10 cellular contexts compared by ENCODE assay signal in genomic region chr1:22075718-22076117, GRCh38. TPM values are rescaled to one million over a fixed set of nuclear protein-coding genes. Genes with fewer than 3 reads are reported as not detected.
DNase-seq lines count a peak whose midpoint lies in the region; ATAC-seq and TF ChIP-seq lines count a peak whose summit lies in the region.
"Had no signal": no experiment of that assay in that cellular context is flagged by ENCODE, and none has a peak within 500 bp of the region (broad histone marks: within the 10 kb centered on the region; RNA-seq: fewer than 3 reads in every experiment).

No MANE protein-coding gene starts in this region.

- no peak for TF ChIP-seq CTCF in testis (IDR thresholded peaks at IDR 0.05)

- CTCF ChIA-PET in activated CD8-positive, alpha-beta memory T cell treated with anti-CD3 and anti-CD28 coated beads, Interleukin-2, amount 10 ng/mL, durations not matched to agents 7 days and 5 days (lab: Charles Lee): interaction anchor here (0.6 kb wide), 1 partner anchor 39 kb away, joined by 3 read pairs; no protein-coding TSS in a partner anchor

- H3K79me1 ChIP-seq in trophoblast cell (ENCODE audit: low read length): no peaks in the 10 kb centered on the region

- DNase-seq in activated CD8-positive, alpha-beta memory T cell treated with anti-CD3 and anti-CD28 coated beads, Interleukin-2, amount 10 ng/mL, durations not matched to agents 7 days and 5 days: no peak
- DNase-seq in activated CD8-positive, alpha-beta memory T cell treated with anti-CD3 and anti-CD28 coated beads for 24 hours: no peak
- DNase-seq in NAMALWA (ENCODE audit: low spot score) (peak; percentile 24), trophoblast cell (no peak), testis (no peak)
- no peak for DNase-seq in activated naive CD4-positive, alpha-beta T cell treated with anti-CD3 and anti-CD28 coated beads, Interleukin-2, amount 50 U/mL, for 72 hours (ENCODE audit: low spot score in 2 of 2)
- DNase-seq: head of caudate nucleus, PC-9 had no signal

- no peak overlapping the region for H2BK12ac ChIP-seq in trophoblast cell (ENCODE audit: low read length)

- H3K4me3 ChIP-seq in trophoblast cell (ENCODE audit: low read depth, low read length) (no peak overlapping the region), testis (no peak overlapping the region)
- H3K4me3 ChIP-seq: PC-9 had no signal

- H4K8ac ChIP-seq in trophoblast cell (ENCODE audit: low read depth, low read length): no peak overlapping the region

- H3K27ac ChIP-seq in trophoblast cell (ENCODE audit: low read depth, low read length) (no peak overlapping the region), testis (no peak overlapping the region)
- H3K27ac ChIP-seq: PC-9 had no signal

- no peak overlapping the region for H2AFZ ChIP-seq in trophoblast cell (ENCODE audit: insufficient read depth, low read length, poor library complexity)
- H2AFZ ChIP-seq: PC-9 had no signal

- H4K91ac ChIP-seq in trophoblast cell (ENCODE audit: low read depth, low read length): no peak overlapping the region

- no peak overlapping the region for H3K14ac ChIP-seq in trophoblast cell (ENCODE audit: low read length)

- H3K9me3 Mint-ChIP-seq in activated CD8-positive, alpha-beta memory T cell treated with anti-CD3 and anti-CD28 coated beads, Interleukin-2, amount 10 ng/mL, durations not matched to agents 7 days and 5 days (ENCODE audit: low read depth): no peaks in the 10 kb centered on the region
- H3K9me3 Mint-ChIP-seq in activated naive CD4-positive, alpha-beta T cell treated with anti-CD3 and anti-CD28 coated beads, Interleukin-2, amount 50 U/mL, for 72 hours: no peaks in the 10 kb centered on the region

- no peak overlapping the region for H2BK120ac ChIP-seq in trophoblast cell (ENCODE audit: insufficient read depth, low read length, poor library complexity)

- peaks cover 48% of the 10 kb centered on the region for H3K36me3 Mint-ChIP-seq in activated CD8-positive, alpha-beta memory T cell treated with anti-CD3 and anti-CD28 coated beads, Interleukin-2, amount 10 ng/mL, durations not matched to agents 7 days and 5 days
- H3K36me3 Mint-ChIP-seq in activated naive CD4-positive, alpha-beta T cell treated with anti-CD3 and anti-CD28 coated beads, Interleukin-2, amount 50 U/mL, for 72 hours: peaks cover 10 to 41% of the 10 kb centered on the region in 2 donors

- TF ChIP-seq POLR2A in testis (IDR thresholded peaks at IDR 0.05): no peak

- H3K4ac ChIP-seq in trophoblast cell (ENCODE audit: low read depth, low read length): peak overlapping the region; percentile 91

- H3K27me3 ChIP-seq in trophoblast cell (ENCODE audit: insufficient read depth, low read length) (no peaks in the 10 kb centered on the region), testis (no peaks in the 10 kb centered on the region)

- no peak overlapping the region for H3K4me2 ChIP-seq in trophoblast cell (ENCODE audit: low read length)
- H3K4me2 ChIP-seq: PC-9 had no signal

- H3K4me1 ChIP-seq in trophoblast cell (ENCODE audit: control insufficient read depth in 1 of 2, insufficient read depth in 2 of 2, low read length in 2 of 2) (peaks cover 2 to 4% of the 10 kb centered on the region in 2 experiments), testis (peaks cover 31% of the 10 kb centered on the region)

- H3K36me3 ChIP-seq in trophoblast cell (ENCODE audit: control insufficient read depth in 1 of 2, insufficient read depth in 2 of 2, low read length in 2 of 2): peaks cover 5 to 16% of the 10 kb centered on the region in 2 experiments
- no peaks in the 10 kb centered on the region for H3K36me3 ChIP-seq in testis (ENCODE audit: low read depth, missing control alignments)

- no peak overlapping the region for H2BK5ac ChIP-seq in trophoblast cell (ENCODE audit: low read depth, low read length, poor library complexity)

- H3K4me1 Mint-ChIP-seq in activated CD8-positive, alpha-beta memory T cell treated with anti-CD3 and anti-CD28 coated beads, Interleukin-2, amount 10 ng/mL, durations not matched to agents 7 days and 5 days: peaks cover 72% of the 10 kb centered on the region

- H2AK5ac ChIP-seq in trophoblast cell (ENCODE audit: low read length): no peak overlapping the region

- H3K27ac Mint-ChIP-seq in activated CD8-positive, alpha-beta memory T cell treated with anti-CD3 and anti-CD28 coated beads, Interleukin-2, amount 10 ng/mL, durations not matched to agents 7 days and 5 days: peak overlapping the region; percentile 52
- peak overlapping the region; percentile 27 to 64 for H3K27ac Mint-ChIP-seq in activated naive CD4-positive, alpha-beta T cell treated with anti-CD3 and anti-CD28 coated beads, Interleukin-2, amount 50 U/mL, for 72 hours

- H3K9me3 ChIP-seq in trophoblast cell (ENCODE audit: insufficient read depth, low read depth, low read length): no peaks in the 10 kb centered on the region
- H3K9me3 ChIP-seq in testis: no peaks in the 10 kb centered on the region

- peaks cover 25% of the 10 kb centered on the region for H3K79me2 ChIP-seq in trophoblast cell (ENCODE audit: control insufficient read depth, insufficient read depth, low read length, poor library complexity)

- no peak overlapping the region for H3K18ac ChIP-seq in trophoblast cell (ENCODE audit: low read length)

- no peak overlapping the region for H3K4me3 Mint-ChIP-seq in activated CD8-positive, alpha-beta memory T cell treated with anti-CD3 and anti-CD28 coated beads, Interleukin-2, amount 10 ng/mL, durations not matched to agents 7 days and 5 days

- ATAC-seq in activated CD8-positive, alpha-beta memory T cell treated with anti-CD3 and anti-CD28 coated beads, Interleukin-2, amount 10 ng/mL, durations not matched to agents 7 days and 5 days: no peak
- peak in 1 of 2 donors; percentile 33 for ATAC-seq in activated naive CD4-positive, alpha-beta T cell treated with anti-CD3 and anti-CD28 coated beads, Interleukin-2, amount 50 U/mL, for 72 hours
- ATAC-seq in HG02610 (IDR thresholded peaks at IDR 0.05; ENCODE audit: unreplicated experiment) (no peak), GM19023 (IDR thresholded peaks at IDR 0.05; ENCODE audit: unreplicated experiment) (no peak)

- H3K23ac ChIP-seq in trophoblast cell (ENCODE audit: low read length): no peak overlapping the region

- WGBS in trophoblast cell (ENCODE audit: extremely low coverage, insufficient coverage, insufficient read length): no CpG with 5 or more reads among the region's 2 CpGs
- 52 to 54% methylated on average over 2 of the region's 2 CpGs for WGBS in testis, 2 donors

- H3K9ac ChIP-seq in trophoblast cell (ENCODE audit: low read length): no peak overlapping the region

- no peaks in the 10 kb centered on the region for H3K27me3 Mint-ChIP-seq in activated CD8-positive, alpha-beta memory T cell treated with anti-CD3 and anti-CD28 coated beads, Interleukin-2, amount 10 ng/mL, durations not matched to agents 7 days and 5 days

- intact Hi-C loops in testis (cut with DNase I; ENCODE audit: low total_unique reads): no loop called here

- no peak overlapping the region for H4K12ac ChIP-seq in trophoblast cell (ENCODE audit: low read depth, low read length)

RNA-seq across cellular contexts. Expression of gene CDC42, which starts 23.2 kb away (rescaled TPM):
- total RNA-seq in activated CD8-positive, alpha-beta memory T cell treated with anti-CD3 and anti-CD28 coated beads, Interleukin-2, amount 10 ng/mL, durations not matched to agents 7 days and 5 days: 100 to 1,000 TPM; 254 to 340 TPM
- total RNA-seq in activated naive CD4-positive, alpha-beta T cell treated with anti-CD3 and anti-CD28 coated beads, Interleukin-2, amount 50 U/mL, for 72 hours: 100 to 1,000 TPM; 266 to 331 TPM
- 401 and 431 TPM in 2 replicates for polyA plus RNA-seq in trophoblast cell (2013)
- total RNA-seq in testis: 100 to 1,000 TPM; 139 to 147 TPM
- 152 TPM for polyA plus RNA-seq in testis (ENCODE audit: insufficient read depth, low read depth, low replicate concordance)
